In genomic region chr16:47204736-47205499, GRCh38 we compare ENCODE assay signal across 16 cellular contexts.
A peak's percentile ranks its signal among the peaks of the same experiment; 100 is the strongest.
DNase-seq lines count a peak whose midpoint lies in the region; ATAC-seq and TF ChIP-seq lines count a peak whose summit lies in the region.
"Had no signal": no experiment of that assay in that cellular context is flagged by ENCODE, and none has a peak within 500 bp of the region (broad histone marks: within the 10 kb centered on the region; RNA-seq: fewer than 3 reads in every experiment).

No MANE protein-coding gene starts in this region.

- intact Hi-C loops in head of caudate nucleus (cut with DNase I) = no loop called here

- peak; percentile 4 for DNase-seq in ACHN
- DNase-seq in GM12865 (ENCODE audit: low read depth) = no peak
- peak; percentile 3 for DNase-seq in RKO (ENCODE audit: low spot score)
- peak in 23 of 42 donors; percentile 7 to 70 (median 29) for DNase-seq in head of caudate nucleus
- no peak for DNase-seq in NCI-H1694 (lab: John Stamatoyannopoulos, UW)
- DNase-seq: activated CD4-positive, alpha-beta T cell treated with anti-CD3 and anti-CD28 coated beads for 48 hours; activated naive CD8-positive, alpha-beta T cell treated with anti-CD3 and anti-CD28 coated beads, Interleukin-2, amount 10 ng/mL, durations not matched to agents 7 days and 5 days; activated T-cell treated with anti-CD3 and anti-CD28 coated beads, Interleukin-2, amount 50 U/mL, for 1 hour; heart left ventricle; kidney glomerular epithelial cell; NCI-H2171 treated with DMSO at 0.1 percent for 48 hours; stimulated activated CD4-positive, alpha-beta T cell treated with anti-CD3 and anti-CD28 coated beads, Interleukin-2, amount 100 ng/mL, for 24 hours; transverse colon had no signal

- in situ Hi-C loops in ACHN (cut with HindIII; ENCODE audit: low pct_ligation_motif_present, low pct_unique_long_range_greater_than_20kb, low sequenced_read_pairs) = no loop called here

- no peak for ATAC-seq in HG03565 (IDR thresholded peaks at IDR 0.05; ENCODE audit: unreplicated experiment)
- no peak for ATAC-seq in HG02623 (IDR thresholded peaks at IDR 0.05; ENCODE audit: unreplicated experiment)
- ATAC-seq in GM21367 (IDR thresholded peaks at IDR 0.05; ENCODE audit: unreplicated experiment) = no peak
- ATAC-seq: heart left ventricle had no signal

- H3K4me3 ChIP-seq in GM12865 (ENCODE audit: low read depth, low read length) = no peak overlapping the region
- H3K4me3 ChIP-seq: heart left ventricle, transverse colon had no signal

- TF ChIP-seq CTCF in GM12865 (IDR thresholded peaks at IDR 0.05; ENCODE audit: insufficient read depth, low read depth, low read length, missing control alignments) = peak; percentile 13

Comparison
In these comparisons a context has a peak if more than half of its experiments do, and no peak if none do; other contexts are left out.
1. DNase-seq: peak in ACHN (single experiment), RKO (single experiment) and head of caudate nucleus (23 of 42); none in GM12865 (single experiment) and NCI-H1694 (single experiment).